ENCODE assay signal across 5 cellular contexts in the genomic region with DNA sequence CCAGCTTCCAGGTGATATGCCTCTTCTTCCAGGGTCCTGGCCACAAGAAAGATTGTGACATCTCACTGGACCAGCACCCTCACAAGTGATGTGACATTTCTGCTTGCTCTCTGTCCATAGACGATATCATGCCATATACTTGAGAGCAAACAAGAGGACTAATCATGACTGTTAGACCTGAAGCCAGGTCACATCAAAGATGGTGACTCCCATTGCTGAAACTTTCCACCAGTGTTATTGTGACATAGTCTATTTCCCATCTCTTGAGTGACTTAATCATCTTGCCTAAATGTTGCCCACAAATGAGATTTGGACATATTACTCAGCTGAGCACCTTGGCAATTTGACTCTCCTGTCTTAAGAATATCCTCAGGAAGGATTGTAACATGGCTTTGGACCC. TPM values are rescaled to one million over a fixed set of nuclear protein-coding genes. Genes with fewer than 3 reads are reported as not detected.
"Had no signal": no experiment of that assay in that cellular context is flagged by ENCODE, and none has a peak within 500 bp of the region (broad histone marks: within the 10 kb centered on the region; RNA-seq: fewer than 3 reads in every experiment).

No MANE protein-coding gene starts in this region.

RNA-seq across cellular contexts. Expression of gene BPY2, which starts 22.3 kb away (rescaled TPM):
- total RNA-seq: HepG2, HT-29, HT1080, IMR-90, K562 had no signal
